In the genomic region with DNA sequence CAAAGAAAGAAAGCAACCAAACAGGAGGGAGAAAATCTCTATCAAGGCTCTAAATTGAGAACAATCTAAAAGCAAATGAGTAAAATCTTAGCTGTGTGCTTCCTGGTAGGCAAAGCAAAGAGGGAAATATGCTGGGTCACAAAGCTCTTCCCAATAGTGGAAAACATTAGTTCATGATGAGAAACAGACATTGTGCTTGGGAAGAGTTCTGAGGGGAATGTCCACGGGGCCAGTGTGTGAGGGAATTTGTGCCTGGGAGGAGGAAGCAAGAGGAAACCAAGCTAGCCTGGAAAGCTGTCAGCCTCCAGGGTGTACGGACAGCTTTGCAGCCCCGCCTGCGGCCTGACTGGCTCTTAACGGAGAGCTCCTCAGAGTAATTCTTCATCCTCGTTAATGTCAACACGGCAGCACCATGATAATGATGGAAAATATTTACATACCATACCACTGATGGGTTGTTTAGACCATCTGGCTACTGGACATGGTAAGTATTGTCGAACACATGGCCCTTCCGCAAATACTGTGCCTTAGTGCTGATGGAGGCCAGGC, we compare ENCODE assay signal across 2 cellular contexts.
A peak's percentile ranks its signal among the peaks of the same experiment; 100 is the strongest.
TF ChIP-seq lines count a peak whose summit lies in the region.

No MANE protein-coding gene starts in this region.

TF ChIP-seq in liver, 16 proteins besides CTCF, POLR2A, EP300 and RAD21 (continued from another document):
- TF ChIP-seq RXRA (IDR thresholded peaks at IDR 0.05) (peak; percentile 17 to 67), HNF4A (conservative IDR thresholded peaks at IDR 0.05) (no peak)

TF ChIP-seq in HepG2, 621 proteins besides CTCF, POLR2A, EP300 and RAD21:
- TF ChIP-seq ZUFSP (CRISPR knock-in tag; IDR thresholded peaks at IDR 0.05; ENCODE audit: borderline replicate concordance) (no peak), ZBTB33 (CRISPR knock-in tag; IDR thresholded peaks at IDR 0.05) (no peak), SNAPC5 (CRISPR knock-in tag; IDR thresholded peaks at IDR 0.05; ENCODE audit: borderline replicate concordance) (no peak), ZNF775 (CRISPR knock-in tag; IDR thresholded peaks at IDR 0.05; ENCODE audit: borderline replicate concordance) (no peak), ZNF737 (CRISPR knock-in tag; IDR thresholded peaks at IDR 0.05; ENCODE audit: borderline replicate concordance) (no peak)
- TF ChIP-seq, protein P1, sequence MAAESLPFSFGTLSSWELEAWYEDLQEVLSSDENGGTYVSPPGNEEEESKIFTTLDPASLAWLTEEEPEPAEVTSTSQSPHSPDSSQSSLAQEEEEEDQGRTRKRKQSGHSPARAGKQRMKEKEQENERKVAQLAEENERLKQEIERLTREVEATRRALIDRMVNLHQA (CRISPR knock-in tag; IDR thresholded peaks at IDR 0.05), result no peak
- TF ChIP-seq, protein P2, sequence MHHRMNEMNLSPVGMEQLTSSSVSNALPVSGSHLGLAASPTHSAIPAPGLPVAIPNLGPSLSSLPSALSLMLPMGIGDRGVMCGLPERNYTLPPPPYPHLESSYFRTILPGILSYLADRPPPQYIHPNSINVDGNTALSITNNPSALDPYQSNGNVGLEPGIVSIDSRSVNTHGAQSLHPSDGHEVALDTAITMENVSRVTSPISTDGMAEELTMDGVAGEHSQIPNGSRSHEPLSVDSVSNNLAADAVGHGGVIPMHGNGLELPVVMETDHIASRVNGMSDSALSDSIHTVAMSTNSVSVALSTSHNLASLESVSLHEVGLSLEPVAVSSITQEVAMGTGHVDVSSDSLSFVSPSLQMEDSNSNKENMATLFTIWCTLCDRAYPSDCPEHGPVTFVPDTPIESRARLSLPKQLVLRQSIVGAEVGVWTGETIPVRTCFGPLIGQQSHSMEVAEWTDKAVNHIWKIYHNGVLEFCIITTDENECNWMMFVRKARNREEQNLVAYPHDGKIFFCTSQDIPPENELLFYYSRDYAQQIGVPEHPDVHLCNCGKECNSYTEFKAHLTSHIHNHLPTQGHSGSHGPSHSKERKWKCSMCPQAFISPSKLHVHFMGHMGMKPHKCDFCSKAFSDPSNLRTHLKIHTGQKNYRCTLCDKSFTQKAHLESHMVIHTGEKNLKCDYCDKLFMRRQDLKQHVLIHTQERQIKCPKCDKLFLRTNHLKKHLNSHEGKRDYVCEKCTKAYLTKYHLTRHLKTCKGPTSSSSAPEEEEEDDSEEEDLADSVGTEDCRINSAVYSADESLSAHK (CRISPR knock-in tag; IDR thresholded peaks at IDR 0.05; ENCODE audit: borderline replicate concordance), result no peak
TF ChIP-seq in HepG2: peak in this region for 0.
